Comparison of ENCODE assay signal across 25 cellular contexts in the genomic region with DNA sequence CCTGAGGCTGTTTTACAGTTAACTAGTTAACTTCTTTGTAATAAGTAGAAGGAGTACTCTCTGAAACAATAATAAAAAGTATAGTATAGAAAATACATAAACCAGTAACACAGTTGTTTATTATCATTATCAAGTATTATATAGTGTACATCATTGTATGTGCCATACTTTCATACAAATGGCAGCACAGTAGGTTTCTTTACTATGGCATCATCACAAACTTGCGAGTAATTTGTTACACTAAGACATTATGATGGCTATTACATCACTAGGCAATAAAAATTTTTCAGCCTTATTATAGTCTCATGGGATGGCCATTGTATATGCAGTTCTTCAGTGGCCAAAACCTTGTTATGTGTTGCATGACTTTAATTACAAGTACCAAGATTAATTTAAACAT.
"Had no signal": no experiment of that assay in that cellular context is flagged by ENCODE, and none has a peak within 500 bp of the region (broad histone marks: within the 10 kb centered on the region; RNA-seq: fewer than 3 reads in every experiment).

No MANE protein-coding gene starts in this region.

- H3K9me3 ChIP-seq: colonic mucosa, esophagus muscularis mucosa, esophagus squamous epithelium, gastrocnemius medialis, gastroesophageal sphincter had no signal

- H3K36me3 ChIP-seq: colonic mucosa, esophagus muscularis mucosa, esophagus squamous epithelium, gastrocnemius medialis, gastroesophageal sphincter, heart left ventricle, heart right ventricle had no signal

- ATAC-seq: effector memory CD8-positive, alpha-beta T cell; esophagus mucosa; foreskin keratinocyte; gastrocnemius medialis; gastroesophageal sphincter; heart left ventricle; heart right ventricle had no signal

- H3K4me3 ChIP-seq: colonic mucosa, coronary artery, dorsolateral prefrontal cortex, esophagus muscularis mucosa, esophagus squamous epithelium, gastrocnemius medialis, gastroesophageal sphincter, heart left ventricle, heart right ventricle, hepatocyte had no signal

- H2AFZ ChIP-seq: hepatocyte had no signal

- DNase-seq: colonic mucosa; cortex of kidney; dermis blood vessel endothelial cell; dorsolateral prefrontal cortex; effector CD4-positive, alpha-beta T cell; effector CD8-positive, alpha-beta T cell; effector memory CD4-positive, alpha-beta T cell; effector memory CD8-positive, alpha-beta T cell; endodermal cell; erythroblast; esophagus squamous epithelium; foreskin fibroblast; foreskin keratinocyte; foreskin melanocyte; gastrocnemius medialis; glutamatergic neuron; head of caudate nucleus; heart left ventricle; heart right ventricle had no signal

- H3K4me2 ChIP-seq: hepatocyte had no signal

- H3K79me2 ChIP-seq: hepatocyte had no signal

- H3K4me1 ChIP-seq: colonic mucosa, esophagus muscularis mucosa, esophagus squamous epithelium, foreskin keratinocyte, gastrocnemius medialis, gastroesophageal sphincter, heart left ventricle, heart right ventricle had no signal

- H3K27ac ChIP-seq: colonic mucosa, coronary artery, dorsolateral prefrontal cortex, epithelial cell of prostate, esophagus muscularis mucosa, esophagus squamous epithelium, foreskin keratinocyte, gastrocnemius medialis, gastroesophageal sphincter, heart left ventricle, heart right ventricle, hepatocyte had no signal

- H3K27me3 ChIP-seq: colonic mucosa, dorsolateral prefrontal cortex, esophagus muscularis mucosa, esophagus squamous epithelium, foreskin keratinocyte, gastrocnemius medialis, gastroesophageal sphincter, heart left ventricle, heart right ventricle, hepatocyte had no signal
